12 cellular contexts compared by ENCODE assay signal in the genomic region with DNA sequence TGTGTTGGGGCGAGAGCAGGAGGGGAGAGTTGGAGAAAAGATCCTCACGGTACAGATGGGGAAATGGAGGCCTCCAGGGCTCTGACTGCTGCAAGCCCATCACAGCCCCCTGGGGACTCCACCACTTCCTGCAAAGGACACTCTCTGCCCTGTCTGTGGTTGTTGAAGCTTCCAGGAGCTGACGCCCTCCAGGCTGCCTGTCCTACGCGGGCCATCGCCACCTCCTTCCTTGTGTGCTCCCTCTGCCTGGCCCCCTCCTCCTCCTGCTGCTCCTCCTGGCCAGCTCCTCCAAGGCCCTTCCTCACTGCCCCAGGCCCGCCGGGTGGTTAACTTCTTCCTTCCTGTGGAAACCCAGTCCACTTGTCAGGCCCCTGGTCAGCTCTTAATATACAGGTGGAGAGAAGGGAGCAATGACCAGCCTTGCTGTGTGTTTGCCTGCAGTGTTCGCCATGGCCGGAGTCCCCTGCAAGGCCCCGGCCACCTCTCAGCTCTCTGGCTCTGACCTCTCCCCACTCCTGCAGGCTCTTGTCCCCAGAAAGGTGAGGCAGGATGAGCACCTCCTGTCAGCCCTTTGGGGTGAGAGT. TPM values are rescaled to one million over a fixed set of nuclear protein-coding genes. Genes with fewer than 3 reads are reported as not detected.
DNase-seq lines count a peak whose midpoint lies in the region; ATAC-seq, FAIRE-seq and TF ChIP-seq lines count a peak whose summit lies in the region.
"Had no signal": no experiment of that assay in that cellular context is flagged by ENCODE, and none has a peak within 500 bp of the region (broad histone marks: within the 10 kb centered on the region; RNA-seq: fewer than 3 reads in every experiment).

No MANE protein-coding gene starts in this region.

- H3K9ac ChIP-seq in mesenchymal stem cell (ENCODE audit: low read length), result no peak overlapping the region

- no peak for DNase-seq in CD4-positive, CD25-positive, alpha-beta regulatory T cell
- DNase-seq in GM13977 (ENCODE audit: low spot score) (peak; percentile 19), SK-N-DZ (ENCODE audit: low spot score) (peak; percentile 61), mesenchymal stem cell (no peak), RCC 7860 (ENCODE audit: low spot score) (no peak), DMS53 treated with DMSO at 0.1 percent for 48 hours (lab: John Stamatoyannopoulos, UW; ENCODE audit: unreplicated experiment) (no peak), NCI-H2029 treated with DMSO at 0.1 percent for 48 hours (lab: John Stamatoyannopoulos, UW) (no peak)
- DNase-seq in stimulated activated CD4-positive, alpha-beta T cell treated with anti-CD3 and anti-CD28 coated beads, Interleukin-4, amount 100 ng/mL, for 1 hour, result no peak
- DNase-seq: activated gamma-delta T cell had no signal

- FAIRE-seq in RCC 7860 (lab: Jason Lieb, UNC), result no peak

- no peaks in the 10 kb centered on the region for H3K9me3 Mint-ChIP-seq in CD4-positive, CD25-positive, alpha-beta regulatory T cell

- no peak overlapping the region for H3K4ac ChIP-seq in mesenchymal stem cell (ENCODE audit: low read depth in 1 of 2, low read length in 2 of 2)

- peak overlapping the region in 1 of 2 experiments; percentile 77 for H3K14ac ChIP-seq in mesenchymal stem cell (ENCODE audit: low read length in 2 of 2)

- H2BK120ac ChIP-seq in mesenchymal stem cell (ENCODE audit: low read depth, low read length), result no peak overlapping the region

- no peak overlapping the region for H3K18ac ChIP-seq in mesenchymal stem cell (ENCODE audit: low read depth in 1 of 2, low read length in 2 of 2)

- H3K23ac ChIP-seq in mesenchymal stem cell (ENCODE audit: low read length in 2 of 2), result no peak overlapping the region

- 26% methylated on average over 7 of the region's 11 CpGs for WGBS in mesenchymal stem cell

- peaks cover 9% of the 10 kb centered on the region for H3K27me3 Mint-ChIP-seq in CD4-positive, CD25-positive, alpha-beta regulatory T cell

- H3K4me2 ChIP-seq in mesenchymal stem cell (ENCODE audit: low read length, poor library complexity, severe bottlenecking), result no peak overlapping the region

- H3K27me3 ChIP-seq in CD4-positive, CD25-positive, alpha-beta regulatory T cell (ENCODE audit: control insufficient read depth, insufficient read depth, low read length), result no peaks in the 10 kb centered on the region
- H3K27me3 ChIP-seq in mesenchymal stem cell (ENCODE audit: control insufficient read depth in 1 of 2, insufficient read depth in 1 of 2, low read length in 2 of 2), result peaks cover 9 to 12% of the 10 kb centered on the region in 2 experiments
- H3K27me3 ChIP-seq: cardiac muscle cell, testis had no signal

- H4K91ac ChIP-seq in mesenchymal stem cell (ENCODE audit: low read length), result no peak overlapping the region

- no peaks in the 10 kb centered on the region for H3K36me3 ChIP-seq in CD4-positive, CD25-positive, alpha-beta regulatory T cell (ENCODE audit: control insufficient read depth, insufficient read depth, low read length)
- H3K36me3 ChIP-seq in mesenchymal stem cell (ENCODE audit: control insufficient read depth in 1 of 2, insufficient read depth in 2 of 2, low read depth in 1 of 2, low read length in 2 of 2), result no peaks in the 10 kb centered on the region
- H3K36me3 ChIP-seq: cardiac muscle cell had no signal

- in situ Hi-C loops in GM13977 (cut with MboI; ENCODE audit: low pct_unique_long_range_greater_than_20kb, low sequenced_read_pairs, unreplicated experiment), result loop anchor here (10.0 kb wide), 1 partner anchor 151 kb away; no protein-coding TSS in a partner anchor

- H2AFZ ChIP-seq in mesenchymal stem cell (ENCODE audit: low read depth, low read length), result peak overlapping the region; percentile 73

- H3K79me1 ChIP-seq in mesenchymal stem cell (replicated peaks; ENCODE audit: low read length, poor library complexity, severe bottlenecking), result no peaks in the 10 kb centered on the region

- H2BK5ac ChIP-seq in mesenchymal stem cell (ENCODE audit: low read depth, low read length, poor library complexity, severe bottlenecking), result no peak overlapping the region

- H3K36me3 Mint-ChIP-seq in CD4-positive, CD25-positive, alpha-beta regulatory T cell, result no peaks in the 10 kb centered on the region

- peak overlapping the region in 1 of 4 donors; percentile 55 for H3K4me3 Mint-ChIP-seq in CD4-positive, CD25-positive, alpha-beta regulatory T cell

- peak overlapping the region in 1 of 2 experiments; percentile 57 for H2BK12ac ChIP-seq in mesenchymal stem cell (ENCODE audit: low read length in 2 of 2)

- peak overlapping the region; percentile 42 for H4K8ac ChIP-seq in mesenchymal stem cell (ENCODE audit: low read length)

- H3K4me3 ChIP-seq in CD4-positive, CD25-positive, alpha-beta regulatory T cell (ENCODE audit: low read depth, low read length), result no peak overlapping the region
- no peak overlapping the region for H3K4me3 ChIP-seq in mesenchymal stem cell (ENCODE audit: insufficient read depth in 1 of 2, low read depth in 1 of 2, low read length in 2 of 2)
- H3K4me3 ChIP-seq: cardiac muscle cell, testis had no signal

- H3K9me3 ChIP-seq in CD4-positive, CD25-positive, alpha-beta regulatory T cell (ENCODE audit: control insufficient read depth in 2 of 2, low read length in 2 of 2), result no peaks in the 10 kb centered on the region
- H3K9me3 ChIP-seq in mesenchymal stem cell (ENCODE audit: control insufficient read depth, low read length), result no peaks in the 10 kb centered on the region
- H3K9me3 ChIP-seq: testis had no signal

- H3K27ac Mint-ChIP-seq in CD4-positive, CD25-positive, alpha-beta regulatory T cell, result peak overlapping the region in 2 of 3 donors; percentile 63 to 70

- no peak for TF ChIP-seq CTCF in GM13977 (IDR thresholded peaks at IDR 0.05; ENCODE audit: extremely low read depth, insufficient read depth, missing control alignments)

- no peak overlapping the region for H3K27ac ChIP-seq in CD4-positive, CD25-positive, alpha-beta regulatory T cell (ENCODE audit: insufficient read depth, low read length, poor library complexity, severe bottlenecking)
- H3K27ac ChIP-seq in mesenchymal stem cell (ENCODE audit: low read length, poor library complexity, severe bottlenecking), result no peak overlapping the region
- H3K27ac ChIP-seq: cardiac muscle cell, testis had no signal

- peaks cover 4 to 18% (median 12%) of the 10 kb centered on the region in 4 donors for H3K4me1 Mint-ChIP-seq in CD4-positive, CD25-positive, alpha-beta regulatory T cell

- H2AK5ac ChIP-seq in mesenchymal stem cell (ENCODE audit: low read length, severe bottlenecking), result no peak overlapping the region

- ATAC-seq in CD4-positive, CD25-positive, alpha-beta regulatory T cell (ENCODE audit: low read depth in 2 of 2), result peak in 1 of 2 donors; percentile 2

- H2BK15ac ChIP-seq in mesenchymal stem cell (ENCODE audit: low read depth, poor library complexity, severe bottlenecking), result no peak overlapping the region

- peaks cover 22% of the 10 kb centered on the region for H3K4me1 ChIP-seq in CD4-positive, CD25-positive, alpha-beta regulatory T cell (ENCODE audit: control insufficient read depth, insufficient read depth, low read length, poor library complexity, severe bottlenecking)
- peaks cover 14% of the 10 kb centered on the region for H3K4me1 ChIP-seq in mesenchymal stem cell (ENCODE audit: control insufficient read depth, insufficient read depth, low read depth, low read length)
- H3K4me1 ChIP-seq: testis had no signal

RNA-seq across cellular contexts. Expression of gene STAC2, which starts 18.4 kb away (rescaled TPM):
- total RNA-seq in CD4-positive, CD25-positive, alpha-beta regulatory T cell, result not detected
- polyA plus RNA-seq in CD4-positive, CD25-positive, alpha-beta regulatory T cell, result not detected
- 0.38 and 0.89 TPM in 2 replicates for polyA plus RNA-seq in SK-N-DZ (2014; cell fraction: cytosol; rRNA removed)
- polyA plus RNA-seq in SK-N-DZ (2014; cell fraction: nucleus; rRNA removed), result 1.4 and 2.1 TPM in 2 replicates
- polyA plus RNA-seq in mesenchymal stem cell (2013, experiment 1 of 2), result 0.01 TPM
- 0.01 TPM for polyA plus RNA-seq in mesenchymal stem cell (2013, experiment 2 of 2)
- total RNA-seq: pulmonary artery endothelial cell had no signal

RNA-seq across cellular contexts. Expression of gene RPL19, which starts 44.0 kb away (rescaled TPM):
- total RNA-seq in CD4-positive, CD25-positive, alpha-beta regulatory T cell, result 2,336 TPM
- 1,000 to 10,000 TPM; 2,055 to 3,537 (median 2,931) TPM for polyA plus RNA-seq in CD4-positive, CD25-positive, alpha-beta regulatory T cell
- 4,397 and 4,496 TPM in 2 replicates for polyA plus RNA-seq in SK-N-DZ (2014; cell fraction: cytosol; rRNA removed)
- polyA plus RNA-seq in SK-N-DZ (2014; cell fraction: nucleus; rRNA removed), result 2,609 and 3,563 TPM in 2 replicates
- polyA plus RNA-seq in mesenchymal stem cell (2013, experiment 1 of 2), result 2,372 TPM
- polyA plus RNA-seq in mesenchymal stem cell (2013, experiment 2 of 2), result 2,320 TPM

RNA-seq across cellular contexts. Expression of gene CACNB1, which starts 46.6 kb away (rescaled TPM):
- total RNA-seq in CD4-positive, CD25-positive, alpha-beta regulatory T cell, result 19.3 TPM
- polyA plus RNA-seq in CD4-positive, CD25-positive, alpha-beta regulatory T cell, result 1 to 10 TPM in 2 of 4 donors, under 1 TPM in 2; 0.48 to 1.5 (median 0.97) TPM
- polyA plus RNA-seq in SK-N-DZ (2014; cell fraction: cytosol; rRNA removed), result 5.6 and 6.7 TPM in 2 replicates
- 21.1 and 23.7 TPM in 2 replicates for polyA plus RNA-seq in SK-N-DZ (2014; cell fraction: nucleus; rRNA removed)
- 7.0 TPM for polyA plus RNA-seq in mesenchymal stem cell (2013, experiment 1 of 2)
- 6.3 TPM for polyA plus RNA-seq in mesenchymal stem cell (2013, experiment 2 of 2)

Comparison
In these comparisons a context has a peak if more than half of its experiments do, and no peak if none do; other contexts are left out.
1. DNase-seq: peak in GM13977 (single experiment) and SK-N-DZ (single experiment); none in CD4-positive, CD25-positive, alpha-beta regulatory T cell (0 of 3), mesenchymal stem cell (single experiment), stimulated activated CD4-positive, alpha-beta T cell treated with anti-CD3 and anti-CD28 coated beads, Interleukin-4, amount 100 ng/mL, for 1 hour (single experiment), RCC 7860 (single experiment), DMS53 treated with DMSO at 0.1 percent for 48 hours (single experiment) and NCI-H2029 treated with DMSO at 0.1 percent for 48 hours (single experiment).